ENCODE assay signal across 1 cellular context in the genomic region with DNA sequence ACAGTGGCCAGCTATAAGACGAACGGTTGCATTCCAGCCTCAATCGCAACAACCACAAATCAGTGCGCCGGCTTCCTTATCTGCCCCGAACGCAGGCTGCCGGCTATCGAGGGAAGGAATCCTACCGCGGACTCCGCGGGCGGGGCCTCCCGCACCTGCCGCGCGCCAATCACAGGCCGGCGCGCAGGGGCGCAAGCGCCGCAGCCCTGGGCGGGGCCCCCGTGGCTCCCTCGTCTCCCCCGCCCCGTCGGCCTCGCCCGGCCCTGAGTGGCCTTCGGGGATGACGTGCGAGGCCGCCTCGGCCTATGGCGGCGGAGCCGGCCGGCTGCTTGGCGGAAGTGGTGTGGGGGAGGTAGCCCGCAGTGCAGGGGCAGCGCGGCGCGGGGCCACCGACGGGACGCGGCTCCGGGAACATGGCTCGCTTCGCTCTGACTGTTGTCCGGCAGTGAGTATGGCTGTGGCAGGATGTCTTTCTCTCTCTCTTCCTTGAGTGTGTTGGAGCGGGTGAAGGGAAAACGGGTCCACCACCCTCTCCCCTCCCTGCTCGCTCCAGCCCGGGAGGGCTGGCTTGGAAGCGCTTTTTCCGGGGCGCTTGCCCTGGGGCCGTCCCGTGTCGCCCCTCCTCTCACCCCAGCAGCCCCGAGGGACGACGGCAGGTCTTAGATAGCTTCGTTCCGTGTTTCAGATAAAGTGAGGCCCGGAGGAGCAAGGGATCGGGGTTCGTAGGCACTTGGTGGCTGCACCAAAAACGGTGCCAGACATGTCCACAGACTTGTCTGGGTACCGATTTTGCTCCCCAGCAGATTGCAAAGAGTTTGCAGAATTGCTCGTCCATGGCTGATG.
TF ChIP-seq lines count a peak whose summit lies in the region.

A gene with protein sequence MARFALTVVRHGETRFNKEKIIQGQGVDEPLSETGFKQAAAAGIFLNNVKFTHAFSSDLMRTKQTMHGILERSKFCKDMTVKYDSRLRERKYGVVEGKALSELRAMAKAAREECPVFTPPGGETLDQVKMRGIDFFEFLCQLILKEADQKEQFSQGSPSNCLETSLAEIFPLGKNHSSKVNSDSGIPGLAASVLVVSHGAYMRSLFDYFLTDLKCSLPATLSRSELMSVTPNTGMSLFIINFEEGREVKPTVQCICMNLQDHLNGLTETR (plus strand): TSS at position 355 of the 843 bp plus-strand sequence. CDS start 59 bp downstream, at position 414.

TF ChIP-seq in HepG2, 621 proteins besides CTCF, POLR2A, EP300 and RAD21 (continued from another document and continues in another):
- TF ChIP-seq ZBTB40 (IDR thresholded peaks at IDR 0.05) (no peak), ZBTB40 (CRISPR knock-in tag; IDR thresholded peaks at IDR 0.05) (no peak), CHD2 (IDR thresholded peaks at IDR 0.05; ENCODE audit: low read depth, low read length) (peak; percentile 31; the same call in 1 of the 2 replicates), ZNF598 (CRISPR knock-in tag; IDR thresholded peaks at IDR 0.05; ENCODE audit: borderline replicate concordance) (no peak), FOXP1 (IDR thresholded peaks at IDR 0.05) (no peak), FOXP1 (CRISPR knock-in tag; IDR thresholded peaks at IDR 0.05) (no peak), ZNF574 (CRISPR knock-in tag; IDR thresholded peaks at IDR 0.05) (peak; percentile 66; the same call in 1 of the 2 replicates), ISL2 (CRISPR knock-in tag; IDR thresholded peaks at IDR 0.05) (peak; percentile 45; the same call in 1 of the 2 replicates), CHD4 (IDR thresholded peaks at IDR 0.05; ENCODE audit: borderline replicate concordance, low read length) (no peak), MAX (IDR thresholded peaks at IDR 0.05) (peak; percentile 80), ZKSCAN1 (IDR thresholded peaks at IDR 0.05; ENCODE audit: low read length) (no peak), REPIN1 (CRISPR knock-in tag; IDR thresholded peaks at IDR 0.05; ENCODE audit: borderline replicate concordance, low read depth) (no peak), ZNF446 (CRISPR knock-in tag; IDR thresholded peaks at IDR 0.05) (0 out of 2 replicates have a peak, but pooled peaks have one; percentile 58), HDAC2 (CRISPR knock-in tag; IDR thresholded peaks at IDR 0.05) (peak; percentile 61), ZBTB25 (CRISPR knock-in tag; IDR thresholded peaks at IDR 0.05) (peak; percentile 36)
- TF ChIP-seq, protein P1, sequence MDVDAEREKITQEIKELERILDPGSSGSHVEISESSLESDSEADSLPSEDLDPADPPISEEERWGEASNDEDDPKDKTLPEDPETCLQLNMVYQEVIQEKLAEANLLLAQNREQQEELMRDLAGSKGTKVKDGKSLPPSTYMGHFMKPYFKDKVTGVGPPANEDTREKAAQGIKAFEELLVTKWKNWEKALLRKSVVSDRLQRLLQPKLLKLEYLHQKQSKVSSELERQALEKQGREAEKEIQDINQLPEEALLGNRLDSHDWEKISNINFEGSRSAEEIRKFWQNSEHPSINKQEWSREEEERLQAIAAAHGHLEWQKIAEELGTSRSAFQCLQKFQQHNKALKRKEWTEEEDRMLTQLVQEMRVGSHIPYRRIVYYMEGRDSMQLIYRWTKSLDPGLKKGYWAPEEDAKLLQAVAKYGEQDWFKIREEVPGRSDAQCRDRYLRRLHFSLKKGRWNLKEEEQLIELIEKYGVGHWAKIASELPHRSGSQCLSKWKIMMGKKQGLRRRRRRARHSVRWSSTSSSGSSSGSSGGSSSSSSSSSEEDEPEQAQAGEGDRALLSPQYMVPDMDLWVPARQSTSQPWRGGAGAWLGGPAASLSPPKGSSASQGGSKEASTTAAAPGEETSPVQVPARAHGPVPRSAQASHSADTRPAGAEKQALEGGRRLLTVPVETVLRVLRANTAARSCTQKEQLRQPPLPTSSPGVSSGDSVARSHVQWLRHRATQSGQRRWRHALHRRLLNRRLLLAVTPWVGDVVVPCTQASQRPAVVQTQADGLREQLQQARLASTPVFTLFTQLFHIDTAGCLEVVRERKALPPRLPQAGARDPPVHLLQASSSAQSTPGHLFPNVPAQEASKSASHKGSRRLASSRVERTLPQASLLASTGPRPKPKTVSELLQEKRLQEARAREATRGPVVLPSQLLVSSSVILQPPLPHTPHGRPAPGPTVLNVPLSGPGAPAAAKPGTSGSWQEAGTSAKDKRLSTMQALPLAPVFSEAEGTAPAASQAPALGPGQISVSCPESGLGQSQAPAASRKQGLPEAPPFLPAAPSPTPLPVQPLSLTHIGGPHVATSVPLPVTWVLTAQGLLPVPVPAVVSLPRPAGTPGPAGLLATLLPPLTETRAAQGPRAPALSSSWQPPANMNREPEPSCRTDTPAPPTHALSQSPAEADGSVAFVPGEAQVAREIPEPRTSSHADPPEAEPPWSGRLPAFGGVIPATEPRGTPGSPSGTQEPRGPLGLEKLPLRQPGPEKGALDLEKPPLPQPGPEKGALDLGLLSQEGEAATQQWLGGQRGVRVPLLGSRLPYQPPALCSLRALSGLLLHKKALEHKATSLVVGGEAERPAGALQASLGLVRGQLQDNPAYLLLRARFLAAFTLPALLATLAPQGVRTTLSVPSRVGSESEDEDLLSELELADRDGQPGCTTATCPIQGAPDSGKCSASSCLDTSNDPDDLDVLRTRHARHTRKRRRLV (CRISPR knock-in tag; IDR thresholded peaks at IDR 0.05), result no peak
- TF ChIP-seq, protein P2, sequence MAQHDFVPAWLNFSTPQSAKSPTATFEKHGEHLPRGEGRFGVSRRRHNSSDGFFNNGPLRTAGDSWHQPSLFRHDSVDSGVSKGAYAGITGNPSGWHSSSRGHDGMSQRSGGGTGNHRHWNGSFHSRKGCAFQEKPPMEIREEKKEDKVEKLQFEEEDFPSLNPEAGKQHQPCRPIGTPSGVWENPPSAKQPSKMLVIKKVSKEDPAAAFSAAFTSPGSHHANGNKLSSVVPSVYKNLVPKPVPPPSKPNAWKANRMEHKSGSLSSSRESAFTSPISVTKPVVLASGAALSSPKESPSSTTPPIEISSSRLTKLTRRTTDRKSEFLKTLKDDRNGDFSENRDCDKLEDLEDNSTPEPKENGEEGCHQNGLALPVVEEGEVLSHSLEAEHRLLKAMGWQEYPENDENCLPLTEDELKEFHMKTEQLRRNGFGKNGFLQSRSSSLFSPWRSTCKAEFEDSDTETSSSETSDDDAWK (CRISPR knock-in tag; IDR thresholded peaks at IDR 0.05), result no peak
- TF ChIP-seq, protein P3, sequence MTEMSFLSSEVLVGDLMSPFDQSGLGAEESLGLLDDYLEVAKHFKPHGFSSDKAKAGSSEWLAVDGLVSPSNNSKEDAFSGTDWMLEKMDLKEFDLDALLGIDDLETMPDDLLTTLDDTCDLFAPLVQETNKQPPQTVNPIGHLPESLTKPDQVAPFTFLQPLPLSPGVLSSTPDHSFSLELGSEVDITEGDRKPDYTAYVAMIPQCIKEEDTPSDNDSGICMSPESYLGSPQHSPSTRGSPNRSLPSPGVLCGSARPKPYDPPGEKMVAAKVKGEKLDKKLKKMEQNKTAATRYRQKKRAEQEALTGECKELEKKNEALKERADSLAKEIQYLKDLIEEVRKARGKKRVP (CRISPR knock-in tag; IDR thresholded peaks at IDR 0.05), result peak in 1 of 2 experiments; percentile 47; a peak in 2 of 4 replicates
- TF ChIP-seq, protein P4, sequence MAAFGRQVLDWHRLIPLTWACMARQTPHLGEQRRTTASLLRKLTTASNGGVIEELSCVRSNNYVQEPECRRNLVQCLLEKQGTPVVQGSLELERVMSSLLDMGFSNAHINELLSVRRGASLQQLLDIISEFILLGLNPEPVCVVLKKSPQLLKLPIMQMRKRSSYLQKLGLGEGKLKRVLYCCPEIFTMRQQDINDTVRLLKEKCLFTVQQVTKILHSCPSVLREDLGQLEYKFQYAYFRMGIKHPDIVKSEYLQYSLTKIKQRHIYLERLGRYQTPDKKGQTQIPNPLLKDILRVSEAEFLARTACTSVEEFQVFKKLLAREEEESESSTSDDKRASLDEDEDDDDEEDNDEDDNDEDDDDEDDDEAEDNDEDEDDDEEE (CRISPR knock-in tag; IDR thresholded peaks at IDR 0.05), result peak; percentile 61; the same call in 1 of the 2 replicates
- TF ChIP-seq, protein P5, sequence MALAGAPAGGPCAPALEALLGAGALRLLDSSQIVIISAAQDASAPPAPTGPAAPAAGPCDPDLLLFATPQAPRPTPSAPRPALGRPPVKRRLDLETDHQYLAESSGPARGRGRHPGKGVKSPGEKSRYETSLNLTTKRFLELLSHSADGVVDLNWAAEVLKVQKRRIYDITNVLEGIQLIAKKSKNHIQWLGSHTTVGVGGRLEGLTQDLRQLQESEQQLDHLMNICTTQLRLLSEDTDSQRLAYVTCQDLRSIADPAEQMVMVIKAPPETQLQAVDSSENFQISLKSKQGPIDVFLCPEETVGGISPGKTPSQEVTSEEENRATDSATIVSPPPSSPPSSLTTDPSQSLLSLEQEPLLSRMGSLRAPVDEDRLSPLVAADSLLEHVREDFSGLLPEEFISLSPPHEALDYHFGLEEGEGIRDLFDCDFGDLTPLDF (CRISPR knock-in tag; IDR thresholded peaks at IDR 0.05), result no peak
